ENCODE assay signal across 11 cellular contexts in the genomic region with DNA sequence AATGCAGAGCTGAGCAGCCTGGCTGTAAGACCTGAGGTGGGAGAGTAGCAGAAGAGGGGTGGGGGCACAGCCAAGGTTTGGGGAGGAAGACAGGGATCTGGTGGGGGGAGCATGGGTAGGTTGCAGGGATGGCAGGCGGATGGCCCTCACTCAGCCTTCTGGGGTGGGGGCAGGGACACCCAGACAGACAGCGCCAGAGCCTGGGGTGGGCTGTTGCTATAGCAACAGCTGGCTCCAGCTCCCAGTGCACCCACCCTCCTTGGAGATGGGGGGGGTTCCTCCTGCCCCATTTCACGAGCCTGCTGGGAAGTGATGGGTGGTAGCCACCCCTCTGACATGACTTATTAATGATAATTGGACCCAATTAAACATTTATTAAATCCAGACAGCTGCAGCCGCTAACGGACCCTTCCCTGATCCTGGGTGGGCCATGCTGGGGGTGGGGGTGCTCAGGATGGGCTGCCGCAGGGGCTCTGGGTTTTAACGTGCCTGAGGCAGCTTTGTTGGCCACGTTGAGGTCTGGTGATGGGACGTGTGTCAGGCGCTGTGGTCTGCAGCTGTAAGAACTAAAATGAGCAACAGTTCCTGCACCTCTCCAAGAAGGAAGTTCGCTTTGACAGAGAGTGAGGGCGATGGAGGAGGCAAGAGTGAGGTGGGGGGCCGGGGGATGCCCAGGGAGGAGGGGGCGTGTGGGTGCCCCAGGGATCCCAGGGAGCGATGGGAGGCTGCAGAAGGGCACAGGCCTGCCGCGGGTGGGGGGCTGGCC. TPM values are rescaled to one million over a fixed set of nuclear protein-coding genes. Genes with fewer than 3 reads are reported as not detected.
DNase-seq lines count a peak whose midpoint lies in the region; ATAC-seq, FAIRE-seq and TF ChIP-seq lines count a peak whose summit lies in the region.
"Had no signal": no experiment of that assay in that cellular context is flagged by ENCODE, and none has a peak within 500 bp of the region (broad histone marks: within the 10 kb centered on the region; RNA-seq: fewer than 3 reads in every experiment).

No MANE protein-coding gene starts in this region.

- H2BK5ac ChIP-seq in H9 (ENCODE audit: insufficient read length, low read length), result no peak overlapping the region

- H3K9ac ChIP-seq in H9 (ENCODE audit: extremely low read depth, insufficient read length, low read length), result no peak overlapping the region

- H3K4me1 ChIP-seq in CD4-positive, CD25-positive, alpha-beta regulatory T cell (ENCODE audit: control insufficient read depth, insufficient read depth, low read length, poor library complexity, severe bottlenecking), result peaks cover 19% of the 10 kb centered on the region
- H3K4me1 ChIP-seq in H9 (ENCODE audit: insufficient read depth, low read length), result no peaks in the 10 kb centered on the region
- H3K4me1 ChIP-seq in small intestine (ENCODE audit: control insufficient read depth in 2 of 2, insufficient read depth in 1 of 2, low read depth in 1 of 2, low read length in 1 of 2), result peaks cover 3 to 6% of the 10 kb centered on the region in 2 donors

- no peak overlapping the region for H3K27ac Mint-ChIP-seq in CD4-positive, CD25-positive, alpha-beta regulatory T cell
- H3K27ac Mint-ChIP-seq in H9 (no peak overlapping the region), activated B cell treated with CpG ODN at 0.5 μM for 24 hours (no peak overlapping the region), naive B cell (peak overlapping the region in 2 of 6 donors; percentile 73 to 82)

- no peak overlapping the region for H2BK120ac ChIP-seq in H9 (ENCODE audit: low read depth, low read length, poor library complexity, severe bottlenecking)

- H3K14ac ChIP-seq in H9 (ENCODE audit: insufficient read depth, low read length), result no peak overlapping the region

- no peak overlapping the region for H3K18ac ChIP-seq in H9 (ENCODE audit: insufficient read length, low read depth, low read length)

- DNase-seq in CD4-positive, CD25-positive, alpha-beta regulatory T cell, result no peak
- DNase-seq in H9, result no peak
- DNase-seq in activated B cell treated with CpG ODN at 0.5 μM for 24 hours, result no peak
- DNase-seq in naive B cell, result no peak
- no peak for DNase-seq in small intestine
- no peak for DNase-seq in germinal center (ENCODE audit: low spot score)
- DNase-seq: NCI-H1417 treated with DMSO at 0.1 percent for 48 hours had no signal

- H3K4ac ChIP-seq in H9 (ENCODE audit: low read depth, low read length), result no peak overlapping the region

- no peak overlapping the region for H3T11ph ChIP-seq in H9 (ENCODE audit: low read length)

- no peaks in the 10 kb centered on the region for H3K27me3 ChIP-seq in CD4-positive, CD25-positive, alpha-beta regulatory T cell (ENCODE audit: control insufficient read depth, insufficient read depth, low read length)
- no peaks in the 10 kb centered on the region; the same call in 1 of the 2 replicates for H3K27me3 ChIP-seq in H9 (ENCODE audit: insufficient read depth, low read length)
- peaks cover 0 to 4% of the 10 kb centered on the region in 2 donors for H3K27me3 ChIP-seq in small intestine (ENCODE audit: control insufficient read depth in 2 of 2, insufficient read depth in 2 of 2, low read length in 2 of 2)

- H4K8ac ChIP-seq in H9 (replicated peaks; ENCODE audit: insufficient read length, low read depth, low read length), result no peak overlapping the region

- no peaks in the 10 kb centered on the region for H3K79me2 ChIP-seq in H9 (ENCODE audit: insufficient read depth, low read length)

- intact Hi-C loops in activated B cell treated with CpG ODN at 0.5 μM for 24 hours (cut with micrococcal nuclease), result loop anchor here (1.0 kb wide), 1 partner anchor 11 kb away; no protein-coding TSS in a partner anchor

- POLR2A ChIA-PET in activated B cell treated with CpG ODN at 0.5 μM for 24 hours (lab: Charles Lee), result interaction anchor here (0.7 to 6.4 kb wide), 11 partner anchors 11 to 850 kb away, joined by 3 to 99 read pairs (median 4); a partner anchor contains a TSS

- H3K36me3 Mint-ChIP-seq in CD4-positive, CD25-positive, alpha-beta regulatory T cell, result no peaks in the 10 kb centered on the region
- H3K36me3 Mint-ChIP-seq in H9 (ENCODE audit: insufficient read depth in 1 of 3, low read depth in 3 of 3) (peaks cover 6 to 39% (median 32%) of the 10 kb centered on the region in 3 experiments; a peak in 6 of 7 replicates), activated B cell treated with CpG ODN at 0.5 μM for 24 hours (ENCODE audit: low read depth) (no peaks in the 10 kb centered on the region), naive B cell (no peaks in the 10 kb centered on the region)

- H2BK20ac ChIP-seq in H9 (ENCODE audit: low read depth, low read length, poor library complexity, severe bottlenecking), result no peak overlapping the region

- peaks cover 26% of the 10 kb centered on the region for H3K27me3 Mint-ChIP-seq in CD4-positive, CD25-positive, alpha-beta regulatory T cell
- H3K27me3 Mint-ChIP-seq in H9 (ENCODE audit: low read depth), result peaks cover 51% of the 10 kb centered on the region
- H3K27me3 Mint-ChIP-seq in activated B cell treated with CpG ODN at 0.5 μM for 24 hours, result peaks cover 9% of the 10 kb centered on the region
- peaks cover 4 to 47% (median 31%) of the 10 kb centered on the region in 3 donors for H3K27me3 Mint-ChIP-seq in naive B cell

- H3K27ac ChIP-seq in CD4-positive, CD25-positive, alpha-beta regulatory T cell (ENCODE audit: insufficient read depth, low read length, poor library complexity, severe bottlenecking), result no peak overlapping the region
- no peak overlapping the region for H3K27ac ChIP-seq in H9 (ENCODE audit: insufficient read length, low read depth, low read length)
- H3K27ac ChIP-seq in small intestine (ENCODE audit: low read depth in 1 of 2, low read length in 1 of 2), result no peak overlapping the region
- H3K27ac ChIP-seq: thoracic aorta had no signal

- no peak overlapping the region for H3K4me3 ChIP-seq in CD4-positive, CD25-positive, alpha-beta regulatory T cell (ENCODE audit: low read depth, low read length)
- H3K4me3 ChIP-seq in small intestine (ENCODE audit: low read depth in 1 of 2, low read length in 2 of 2), result no peak overlapping the region

- H2BK15ac ChIP-seq in H9 (ENCODE audit: low read depth, low read length), result no peak overlapping the region

- no peak overlapping the region for H4K5ac ChIP-seq in H9 (ENCODE audit: insufficient read length, low read depth, low read length)

- no peak for ATAC-seq in CD4-positive, CD25-positive, alpha-beta regulatory T cell (ENCODE audit: low read depth in 2 of 2)
- no peak for ATAC-seq in activated B cell treated with CpG ODN at 0.5 μM for 24 hours (ENCODE audit: low read depth)
- no peak for ATAC-seq in naive B cell (ENCODE audit: low read depth in 2 of 2)
- ATAC-seq in GM18867 (IDR thresholded peaks at IDR 0.05; ENCODE audit: unreplicated experiment), result no peak
- no peak for ATAC-seq in HG03045 (IDR thresholded peaks at IDR 0.05; ENCODE audit: unreplicated experiment)

- no peak overlapping the region for H3K23ac ChIP-seq in H9 (ENCODE audit: insufficient read length, low read depth, low read length)

- H3K23me2 ChIP-seq in H9 (ENCODE audit: insufficient read length, low read depth, low read length, poor library complexity, severe bottlenecking), result peaks cover 4% of the 10 kb centered on the region

- no peaks in the 10 kb centered on the region for H3K79me1 ChIP-seq in H9 (ENCODE audit: insufficient read depth, low read depth, low read length, poor library complexity, severe bottlenecking)

- CTCF ChIA-PET in activated B cell treated with CpG ODN at 0.5 μM for 24 hours (lab: Charles Lee), result interaction anchor here (0.8 to 2.3 kb wide), 5 partner anchors 20 to 252 kb away, joined by 3 to 15 read pairs (median 4); no protein-coding TSS in a partner anchor

- H3K36me3 ChIP-seq in CD4-positive, CD25-positive, alpha-beta regulatory T cell (ENCODE audit: control insufficient read depth, insufficient read depth, low read length), result no peaks in the 10 kb centered on the region
- peaks cover 0 to 2% of the 10 kb centered on the region in 2 donors for H3K36me3 ChIP-seq in small intestine (ENCODE audit: control insufficient read depth in 2 of 2, insufficient read depth in 2 of 2, low read length in 2 of 2)
- H3K36me3 ChIP-seq: thoracic aorta had no signal

- no peak overlapping the region for H3K56ac ChIP-seq in H9 (ENCODE audit: insufficient read length, low read depth, low read length)

- H3K4me1 Mint-ChIP-seq in CD4-positive, CD25-positive, alpha-beta regulatory T cell, result peaks cover 0 to 23% (median 8%) of the 10 kb centered on the region in 4 donors
- peaks cover 7 to 17% of the 10 kb centered on the region in 2 experiments for H3K4me1 Mint-ChIP-seq in H9
- H3K4me1 Mint-ChIP-seq in activated B cell treated with CpG ODN at 0.5 μM for 24 hours, result peaks cover 28% of the 10 kb centered on the region
- H3K4me1 Mint-ChIP-seq in naive B cell, result peaks cover 21 to 41% (median 30%) of the 10 kb centered on the region in 3 donors

- no peak overlapping the region for H2AK5ac ChIP-seq in H9 (ENCODE audit: insufficient read length, low read length)

- H4K20me1 ChIP-seq in H9 (ENCODE audit: control insufficient read depth, insufficient read depth, insufficient read length), result no peaks in the 10 kb centered on the region

- no peak overlapping the region for H2BK12ac ChIP-seq in H9 (ENCODE audit: insufficient read length, low read depth, low read length)

- no peaks in the 10 kb centered on the region for H3K9me3 ChIP-seq in CD4-positive, CD25-positive, alpha-beta regulatory T cell (ENCODE audit: control insufficient read depth in 2 of 2, low read length in 2 of 2)
- no peaks in the 10 kb centered on the region for H3K9me3 ChIP-seq in H9 (ENCODE audit: control insufficient read depth, low read depth, low read length)
- H3K9me3 ChIP-seq in small intestine (ENCODE audit: control insufficient read depth, low read depth), result no peaks in the 10 kb centered on the region
- H3K9me3 ChIP-seq: thoracic aorta had no signal

- peak overlapping the region; percentile 38 for H3K4me2 ChIP-seq in H9 (ENCODE audit: insufficient read depth, insufficient read length, low read length)

- no peak overlapping the region for H2AFZ ChIP-seq in H9 (ENCODE audit: low read length)

- no peak for TF ChIP-seq CTCF in H9 (conservative IDR thresholded peaks at IDR 0.05)
- no peak for TF ChIP-seq CTCF in activated B cell treated with CpG ODN at 0.5 μM for 24 hours (IDR thresholded peaks at IDR 0.05)

- peaks cover 0 to 2% (median 0%) of the 10 kb centered on the region in 7 donors for H3K9me3 Mint-ChIP-seq in CD4-positive, CD25-positive, alpha-beta regulatory T cell
- no peaks in the 10 kb centered on the region for H3K9me3 Mint-ChIP-seq in H9
- no peaks in the 10 kb centered on the region for H3K9me3 Mint-ChIP-seq in activated B cell treated with CpG ODN at 0.5 μM for 24 hours
- H3K9me3 Mint-ChIP-seq in naive B cell, result peaks cover 0 to 3% (median 0%) of the 10 kb centered on the region in 7 donors

- H3K4me3 Mint-ChIP-seq in CD4-positive, CD25-positive, alpha-beta regulatory T cell, result peak overlapping the region; percentile 53 to 81 (median 68)
- H3K4me3 Mint-ChIP-seq in H9 (peak overlapping the region; percentile 47 to 72; a peak in 4 of 5 replicates), activated B cell treated with CpG ODN at 0.5 μM for 24 hours (peak overlapping the region; percentile 71), naive B cell (peak overlapping the region; percentile 57 to 84 (median 78))

- no peak overlapping the region for H4K91ac ChIP-seq in H9 (ENCODE audit: insufficient read length, low read depth, low read length)

- no peak for FAIRE-seq in small intestine (lab: Jason Lieb, UNC)
- FAIRE-seq: TTC549 had no signal

- no CpG with 5 or more reads among the region's 17 CpGs for WGBS in H9 (ENCODE audit: extremely low coverage, insufficient read length, low lambda C conversion rate)
- 37 to 40% (median 39%) methylated on average over 16 to 17 of the region's 17 CpGs for WGBS in small intestine, 3 donors

RNA-seq across cellular contexts. Expression of a gene that starts 19.4 kb away (rescaled TPM):
- total RNA-seq in CD4-positive, CD25-positive, alpha-beta regulatory T cell, result 4.2 TPM
- polyA plus RNA-seq in CD4-positive, CD25-positive, alpha-beta regulatory T cell, result under 1 TPM in 3 of 4 donors, not detected in 1; 0.06 to 0.38 (median 0.21) TPM
- total RNA-seq in H9 (2021), result 173 and 175 TPM in 2 replicates
- 25.8 and 27.1 TPM in 2 replicates for total RNA-seq in activated B cell treated with CpG ODN at 0.5 μM for 24 hours
- under 1 TPM in 2 of 6 donors, not detected in 4; 0.04 to 0.52 TPM for polyA plus RNA-seq in naive B cell (ENCODE audit: low read depth in 6 of 6)
- 10 to 100 TPM; 13.2 to 20.9 (median 18.9) TPM for polyA plus RNA-seq in small intestine

RNA-seq across cellular contexts. Expression of a gene that starts 26.0 kb away (rescaled TPM):
- total RNA-seq in CD4-positive, CD25-positive, alpha-beta regulatory T cell, result 76.7 TPM
- polyA plus RNA-seq in CD4-positive, CD25-positive, alpha-beta regulatory T cell, result 100 to 1,000 TPM; 174 to 489 (median 295) TPM
- 39.7 and 40.8 TPM in 2 replicates for total RNA-seq in H9 (2021)
- 25.8 and 28.9 TPM in 2 replicates for total RNA-seq in activated B cell treated with CpG ODN at 0.5 μM for 24 hours
- polyA plus RNA-seq in naive B cell (ENCODE audit: low read depth in 6 of 6), result 100 to 1,000 TPM in 4 of 6 donors, 10 to 100 TPM in 2; 55.1 to 183 (median 124) TPM
- polyA plus RNA-seq in small intestine, result 100 to 1,000 TPM in 2 of 3 donors, 10 to 100 TPM in 1; 86.3 to 282 (median 277) TPM

RNA-seq across cellular contexts. Expression of a gene that starts 34.8 kb away (rescaled TPM):
- total RNA-seq in CD4-positive, CD25-positive, alpha-beta regulatory T cell, result not detected
- not detected for polyA plus RNA-seq in CD4-positive, CD25-positive, alpha-beta regulatory T cell
- total RNA-seq in H9 (2021), result not detected in 2 replicates
- total RNA-seq in activated B cell treated with CpG ODN at 0.5 μM for 24 hours, result not detected in 2 replicates
- not detected for polyA plus RNA-seq in naive B cell (ENCODE audit: low read depth in 6 of 6)
- polyA plus RNA-seq in small intestine, result under 1 TPM in 2 of 3 donors, not detected in 1; 0.18 to 0.45 TPM

RNA-seq across cellular contexts. Expression of a gene that starts 39.4 kb away (rescaled TPM):
- total RNA-seq in CD4-positive, CD25-positive, alpha-beta regulatory T cell, result 25.9 TPM
- 1 to 10 TPM in 2 of 4 donors, under 1 TPM in 1, not detected in 1; 0.21 to 1.3 (median 1.1) TPM for polyA plus RNA-seq in CD4-positive, CD25-positive, alpha-beta regulatory T cell
- total RNA-seq in H9 (2021), result 3.7 and 4.0 TPM in 2 replicates
- total RNA-seq in activated B cell treated with CpG ODN at 0.5 μM for 24 hours, result 0.67 and 1.2 TPM in 2 replicates
- polyA plus RNA-seq in naive B cell (ENCODE audit: low read depth in 6 of 6), result under 1 TPM in 2 of 6 donors, not detected in 4; 0.45 to 0.64 TPM
- 1 to 10 TPM in 2 of 3 donors, under 1 TPM in 1; 0.89 to 8.2 (median 6.2) TPM for polyA plus RNA-seq in small intestine

RNA-seq across cellular contexts. Expression of a gene that starts 57.4 kb away (rescaled TPM):
- not detected for total RNA-seq in CD4-positive, CD25-positive, alpha-beta regulatory T cell
- polyA plus RNA-seq in CD4-positive, CD25-positive, alpha-beta regulatory T cell, result not detected
- not detected in 2 replicates for total RNA-seq in H9 (2021)
- not detected in 2 replicates for total RNA-seq in activated B cell treated with CpG ODN at 0.5 μM for 24 hours
- polyA plus RNA-seq in naive B cell (ENCODE audit: low read depth in 6 of 6), result not detected
- polyA plus RNA-seq in small intestine, result 1 to 10 TPM in 1 of 3 donors, under 1 TPM in 1, not detected in 1; 0.30 to 1.6 TPM
